In the genomic region with DNA sequence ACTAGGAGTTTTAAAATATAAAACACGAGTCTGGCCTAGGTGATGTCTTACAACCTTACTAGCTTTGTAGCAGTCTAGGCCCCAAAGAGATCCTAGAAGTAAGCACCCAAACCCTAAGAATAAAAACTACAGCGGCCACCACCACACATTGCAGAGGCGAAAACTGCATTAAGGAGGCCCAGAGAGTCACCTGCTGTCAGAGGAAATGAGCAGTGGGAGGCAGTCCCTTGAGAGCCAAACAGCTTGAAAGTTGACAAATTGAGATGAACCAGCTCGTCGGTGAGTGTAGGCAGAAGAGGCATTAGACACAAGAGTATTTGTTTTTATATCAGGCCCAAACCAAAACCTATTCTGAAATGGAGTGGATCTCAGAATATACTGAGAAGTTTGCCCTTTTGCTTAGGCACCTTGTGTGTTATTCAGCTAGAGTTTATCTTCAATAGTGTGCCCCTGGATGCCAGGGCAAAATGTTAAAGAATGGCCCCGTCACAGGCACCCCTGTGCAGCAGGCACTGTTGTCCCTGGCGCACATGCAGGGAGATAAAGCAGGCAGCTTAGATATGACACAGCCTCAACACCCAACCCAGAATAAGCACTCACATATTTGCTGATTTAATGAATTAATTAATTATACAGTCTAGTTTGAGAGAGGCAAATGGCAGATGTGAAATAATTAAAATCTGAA, we compare ENCODE assay signal across 9 cellular contexts. TPM values are rescaled to one million over a fixed set of nuclear protein-coding genes. Genes with fewer than 3 reads are reported as not detected.
A peak's percentile ranks its signal among the peaks of the same experiment; 100 is the strongest.
DNase-seq lines count a peak whose midpoint lies in the region; ATAC-seq lines count a peak whose summit lies in the region.
"Had no signal": no experiment of that assay in that cellular context is flagged by ENCODE, and none has a peak within 500 bp of the region (broad histone marks: within the 10 kb centered on the region; RNA-seq: fewer than 3 reads in every experiment).

No MANE protein-coding gene starts in this region.

- no peaks in the 10 kb centered on the region for H3K9me3 ChIP-seq in CD4-positive, alpha-beta memory T cell (ENCODE audit: control insufficient read depth in 1 of 2, low read length in 2 of 2)

- H3K4me1 Mint-ChIP-seq in CD4-positive, alpha-beta memory T cell = peaks cover 7 to 23% (median 12%) of the 10 kb centered on the region in 4 donors
- H3K4me1 Mint-ChIP-seq in activated naive CD8-positive, alpha-beta T cell treated with anti-CD3 and anti-CD28 coated beads, Interleukin-2, amount 10 ng/mL, durations not matched to agents 7 days and 5 days = peaks cover 12% of the 10 kb centered on the region
- peaks cover 17 to 23% (median 20%) of the 10 kb centered on the region in 3 donors for H3K4me1 Mint-ChIP-seq in naive B cell

- peaks cover 7 to 9% of the 10 kb centered on the region in 2 donors for H3K36me3 Mint-ChIP-seq in CD4-positive, alpha-beta memory T cell
- H3K36me3 Mint-ChIP-seq in activated naive CD8-positive, alpha-beta T cell treated with anti-CD3 and anti-CD28 coated beads, Interleukin-2, amount 10 ng/mL, durations not matched to agents 7 days and 5 days = peaks cover 4% of the 10 kb centered on the region
- peaks cover 0 to 6% of the 10 kb centered on the region in 2 donors for H3K36me3 Mint-ChIP-seq in naive B cell

- peak overlapping the region; percentile 55 for H3K27ac ChIP-seq in CD4-positive, alpha-beta memory T cell (ENCODE audit: low read depth, low read length)

- POLR2A ChIA-PET in CD4-positive, alpha-beta memory T cell (lab: Charles Lee; ENCODE audit: partially characterized antibody) = interaction anchor here (0.5 to 4.4 kb wide), 12 partner anchors 9 to 1362 kb away, joined by 3 to 56 read pairs (median 4); a partner anchor contains a TSS
- POLR2A ChIA-PET in activated naive CD8-positive, alpha-beta T cell treated with anti-CD3 and anti-CD28 coated beads, Interleukin-2, amount 10 ng/mL, durations not matched to agents 7 days and 5 days (lab: Charles Lee) = interaction anchor here (0.8 to 1.3 kb wide), 4 partner anchors 26 to 751 kb away, joined by 3 to 5 read pairs (median 3); a partner anchor contains a TSS

- H3K9me3 Mint-ChIP-seq in CD4-positive, alpha-beta memory T cell = peaks cover 3 to 25% (median 17%) of the 10 kb centered on the region in 8 donors
- H3K9me3 Mint-ChIP-seq in activated naive CD8-positive, alpha-beta T cell treated with anti-CD3 and anti-CD28 coated beads, Interleukin-2, amount 10 ng/mL, durations not matched to agents 7 days and 5 days = peaks cover 8% of the 10 kb centered on the region
- H3K9me3 Mint-ChIP-seq in naive B cell = peaks cover 0 to 15% (median 11%) of the 10 kb centered on the region in 7 donors

- ATAC-seq in HG02798 (IDR thresholded peaks at IDR 0.05; ENCODE audit: poor library complexity, unreplicated experiment) (peak; percentile 32), naive B cell (ENCODE audit: low read depth in 2 of 2) (peak; percentile 61 to 66), GM18909 (IDR thresholded peaks at IDR 0.05; ENCODE audit: poor library complexity, unreplicated experiment) (no peak)
- ATAC-seq in activated naive CD8-positive, alpha-beta T cell treated with anti-CD3 and anti-CD28 coated beads, Interleukin-2, amount 10 ng/mL, durations not matched to agents 7 days and 5 days (ENCODE audit: low read depth) = no peak

- intact Hi-C loops in CD4-positive, alpha-beta memory T cell (cut with micrococcal nuclease) = loop anchor here (2.0 to 10.0 kb wide), 3 partner anchors 303 to 1347 kb away; a partner anchor contains a TSS

- CTCF ChIA-PET in CD4-positive, alpha-beta memory T cell (lab: Charles Lee; ENCODE audit: partially characterized antibody) = interaction anchor here (0.8 to 3.6 kb wide), 23 partner anchors 9 to 502 kb away, joined by 3 to 26 read pairs (median 5); a partner anchor contains a TSS

- no peaks in the 10 kb centered on the region for H3K36me3 ChIP-seq in CD4-positive, alpha-beta memory T cell (ENCODE audit: insufficient read depth, low read length)

- H3K4me3 ChIP-seq in CD4-positive, alpha-beta memory T cell (ENCODE audit: low read length in 2 of 2) = no peak overlapping the region

- H3K4me3 Mint-ChIP-seq in CD4-positive, alpha-beta memory T cell = peak overlapping the region in 6 of 8 donors; percentile 31 to 84 (median 83)
- peak overlapping the region; percentile 80 for H3K4me3 Mint-ChIP-seq in activated naive CD8-positive, alpha-beta T cell treated with anti-CD3 and anti-CD28 coated beads, Interleukin-2, amount 10 ng/mL, durations not matched to agents 7 days and 5 days
- H3K4me3 Mint-ChIP-seq in naive B cell = peak overlapping the region; percentile 76 to 89 (median 84)

- no peaks in the 10 kb centered on the region for H3K27me3 ChIP-seq in CD4-positive, alpha-beta memory T cell (ENCODE audit: insufficient read depth, low read length)

- H3K27ac Mint-ChIP-seq in CD4-positive, alpha-beta memory T cell = peak overlapping the region; percentile 68 to 94 (median 77)
- peak overlapping the region; percentile 88 for H3K27ac Mint-ChIP-seq in activated naive CD8-positive, alpha-beta T cell treated with anti-CD3 and anti-CD28 coated beads, Interleukin-2, amount 10 ng/mL, durations not matched to agents 7 days and 5 days
- peak overlapping the region; percentile 66 to 95 (median 86) for H3K27ac Mint-ChIP-seq in naive B cell

- H3K27me3 Mint-ChIP-seq in CD4-positive, alpha-beta memory T cell = peaks cover 3 to 8% of the 10 kb centered on the region in 2 donors
- H3K27me3 Mint-ChIP-seq in activated naive CD8-positive, alpha-beta T cell treated with anti-CD3 and anti-CD28 coated beads, Interleukin-2, amount 10 ng/mL, durations not matched to agents 7 days and 5 days = peaks cover 34% of the 10 kb centered on the region
- H3K27me3 Mint-ChIP-seq in naive B cell = peaks cover 0 to 13% (median 0%) of the 10 kb centered on the region in 3 donors

- peak in 1 of 5 donors; percentile 43 for DNase-seq in CD4-positive, alpha-beta memory T cell
- no peak for DNase-seq in activated naive CD8-positive, alpha-beta T cell treated with anti-CD3 and anti-CD28 coated beads, Interleukin-2, amount 10 ng/mL, durations not matched to agents 7 days and 5 days
- DNase-seq in naive B cell (peak; percentile 63), H4 (ENCODE audit: low spot score) (no peak), cortex of kidney (lab: John Stamatoyannopoulos, UW) (no peak), NCI-H510A (lab: John Stamatoyannopoulos, UW) (no peak)
- DNase-seq: NK-92 treated with Interleukin-12 subunit alpha and Interleukin-12 subunit beta, amount 100 ng/mL, for 24 hours had no signal

- peaks cover 18% of the 10 kb centered on the region for H3K4me1 ChIP-seq in CD4-positive, alpha-beta memory T cell (ENCODE audit: insufficient read depth, low read length)

RNA-seq across cellular contexts. Expression of a gene that starts 56.7 kb away (rescaled TPM):
- 1 to 10 TPM in 1 of 2 experiments, under 1 TPM in 1; 0.30 to 1.5 TPM for total RNA-seq in CD4-positive, alpha-beta memory T cell
- polyA plus RNA-seq in CD4-positive, alpha-beta memory T cell = 1 to 10 TPM in 1 of 2 donors, not detected in 1; 1.9 TPM
- 1 to 10 TPM; 5.9 to 6.6 TPM for total RNA-seq in activated naive CD8-positive, alpha-beta T cell treated with anti-CD3 and anti-CD28 coated beads, Interleukin-2, amount 10 ng/mL, durations not matched to agents 7 days and 5 days
- polyA plus RNA-seq in naive B cell (ENCODE audit: low read depth in 6 of 6) = 1 to 10 TPM in 1 of 6 donors, under 1 TPM in 1, not detected in 4; 0.39 to 1.2 TPM
- 11.7 and 15.2 TPM in 2 replicates for total RNA-seq in H4 (2014; rRNA removed; shearing (Covaris generic))

Comparison
In these comparisons a context has a peak if more than half of its experiments do, and no peak if none do; other contexts are left out.
1. ATAC-seq: peak in HG02798 (single experiment) and naive B cell (2 of 2); none in activated naive CD8-positive, alpha-beta T cell treated with anti-CD3 and anti-CD28 coated beads, Interleukin-2, amount 10 ng/mL, durations not matched to agents 7 days and 5 days (single experiment) and GM18909 (single experiment).
2. Peak in every context shown above with its lines, with median percentiles within 50 percentile points of each other: H3K27ac Mint-ChIP-seq and H3K4me3 Mint-ChIP-seq.